Comparison of ENCODE assay signal across 26 cellular contexts in the genomic region with DNA sequence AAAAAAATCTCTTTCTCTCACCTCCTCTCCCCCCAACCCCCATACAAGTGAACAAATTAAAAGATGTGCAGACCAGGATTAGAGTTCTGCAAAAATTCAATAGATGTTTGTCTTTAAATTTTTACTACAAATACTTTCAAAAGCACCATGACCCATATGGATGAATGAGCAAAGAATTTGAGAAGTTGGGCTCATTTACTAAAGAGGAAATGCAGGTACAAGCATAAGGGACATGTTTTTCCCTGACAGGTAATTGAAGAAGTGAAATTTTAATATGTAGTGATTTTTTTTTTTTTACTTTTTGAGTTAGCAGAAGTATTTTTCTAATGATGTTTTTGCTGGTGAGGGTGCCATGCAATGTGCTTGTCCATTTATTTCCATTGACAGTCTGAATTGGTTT.
"Had no signal": no experiment of that assay in that cellular context is flagged by ENCODE, and none has a peak within 500 bp of the region (broad histone marks: within the 10 kb centered on the region; RNA-seq: fewer than 3 reads in every experiment).

No MANE protein-coding gene starts in this region.

- DNase-seq: activated CD4-positive, alpha-beta memory T cell treated with anti-CD3 and anti-CD28 coated beads, Interleukin-2, amount 10 ng/mL, durations not matched to agents 7 days and 5 days; activated CD4-positive, alpha-beta T cell treated with anti-CD3 and anti-CD28 coated beads, Interleukin-2, amount 10 ng/mL, durations not matched to agents 7 days and 5 days; activated CD4-positive, CD25-positive, alpha-beta regulatory T cell; activated CD8-positive, alpha-beta memory T cell treated with anti-CD3 and anti-CD28 coated beads, Interleukin-2, amount 50 U/mL, for 48 hours; activated naive CD4-positive, alpha-beta T cell treated with anti-CD3 and anti-CD28 coated beads, Interleukin-2, amount 50 U/mL, for 16 hours; activated naive CD8-positive, alpha-beta T cell treated with anti-CD3 and anti-CD28 coated beads, Interleukin-2, amount 50 U/mL, for 24 hours; activated T-cell treated with anti-CD3 and anti-CD28 coated beads, Interleukin-2, amount 50 U/mL, for 1 hour; amniotic stem cell; body of pancreas; central memory CD4-positive, alpha-beta T cell; MG63; MV-4-11; NCI-H1092 treated with DMSO at 0.1 percent for 48 hours; NCI-H1417 treated with DMSO at 0.1 percent for 48 hours; NCI-H1694; NCI-H2029; NCI-H2107; NCI-H2171 treated with DMSO at 0.1 percent for 48 hours; NCI-H226; NCI-H526; NCI-H82; PC-3; SHP77; T-helper 17 cell; T-helper 9 cell had no signal

- ATAC-seq: activated naive CD8-positive, alpha-beta T cell treated with anti-CD3 and anti-CD28 coated beads, Interleukin-2, amount 50 U/mL, for 24 hours; body of pancreas; PC-3; T-helper 17 cell had no signal

- H3K4me3 Mint-ChIP-seq: activated CD4-positive, alpha-beta memory T cell treated with anti-CD3 and anti-CD28 coated beads, Interleukin-2, amount 10 ng/mL, durations not matched to agents 7 days and 5 days; activated CD4-positive, alpha-beta T cell treated with anti-CD3 and anti-CD28 coated beads, Interleukin-2, amount 10 ng/mL, durations not matched to agents 7 days and 5 days; activated naive CD8-positive, alpha-beta T cell treated with anti-CD3 and anti-CD28 coated beads, Interleukin-2, amount 50 U/mL, for 24 hours; T-helper 17 cell had no signal

- H3K27me3 ChIP-seq: ascending aorta, body of pancreas, MG63 had no signal

- H3K27ac Mint-ChIP-seq: activated CD4-positive, alpha-beta memory T cell treated with anti-CD3 and anti-CD28 coated beads, Interleukin-2, amount 10 ng/mL, durations not matched to agents 7 days and 5 days; activated CD4-positive, alpha-beta T cell treated with anti-CD3 and anti-CD28 coated beads, Interleukin-2, amount 10 ng/mL, durations not matched to agents 7 days and 5 days; activated naive CD8-positive, alpha-beta T cell treated with anti-CD3 and anti-CD28 coated beads, Interleukin-2, amount 50 U/mL, for 24 hours; T-helper 17 cell had no signal

- H3K9me3 Mint-ChIP-seq: activated CD4-positive, alpha-beta memory T cell treated with anti-CD3 and anti-CD28 coated beads, Interleukin-2, amount 10 ng/mL, durations not matched to agents 7 days and 5 days had no signal

- H3K27me3 Mint-ChIP-seq: activated CD4-positive, alpha-beta memory T cell treated with anti-CD3 and anti-CD28 coated beads, Interleukin-2, amount 10 ng/mL, durations not matched to agents 7 days and 5 days; activated CD4-positive, alpha-beta T cell treated with anti-CD3 and anti-CD28 coated beads, Interleukin-2, amount 10 ng/mL, durations not matched to agents 7 days and 5 days; activated naive CD8-positive, alpha-beta T cell treated with anti-CD3 and anti-CD28 coated beads, Interleukin-2, amount 50 U/mL, for 24 hours; T-helper 17 cell had no signal

- H3K27ac ChIP-seq: ascending aorta, body of pancreas had no signal

- H3K4me1 ChIP-seq: ascending aorta had no signal

- H3K9me3 ChIP-seq: ascending aorta, body of pancreas had no signal
